8 cellular contexts compared by ENCODE assay signal in genomic region chr22:43015677-43016042, GRCh38. TPM values are rescaled to one million over a fixed set of nuclear protein-coding genes. Genes with fewer than 3 reads are reported as not detected.
DNase-seq lines count a peak whose midpoint lies in the region; ATAC-seq lines count a peak whose summit lies in the region.

No MANE protein-coding gene starts in this region.

- no peak for ATAC-seq in stimulated activated naive CD8-positive, alpha-beta T cell treated with anti-CD3 and anti-CD28 coated beads, Interleukin-15, amount 100 ng/mL, for 72 hours
- ATAC-seq in GM19397 (IDR thresholded peaks at IDR 0.05; ENCODE audit: unreplicated experiment): no peak
- ATAC-seq in HG03432 (IDR thresholded peaks at IDR 0.05; ENCODE audit: unreplicated experiment): no peak

- H3K4me3 Mint-ChIP-seq in activated T-helper 1 cell treated with anti-CD3 and anti-CD28 coated beads, Interleukin-12 subunit alpha, Interleukin-12 subunit beta, Interleukin-2, Interleukin-4 antibody, amounts not matched to agents 30 ng/mL and 10 ng/mL and 1 ng/mL, durations not matched to agents 14 hours and 24 hours and 36 hours: peak overlapping the region; percentile 89
- H3K4me3 Mint-ChIP-seq in stimulated activated naive CD8-positive, alpha-beta T cell treated with anti-CD3 and anti-CD28 coated beads, Interleukin-15, amount 100 ng/mL, for 72 hours: peak overlapping the region; percentile 98 to 99

- no peaks in the 10 kb centered on the region for H3K9me3 ChIP-seq in iPS-18c (ENCODE audit: control insufficient read depth, insufficient read depth, low read length)

- intact Hi-C loops in activated T-helper 1 cell treated with anti-CD3 and anti-CD28 coated beads, Interleukin-12 subunit alpha, Interleukin-12 subunit beta, Interleukin-2, Interleukin-4 antibody, amounts not matched to agents 30 ng/mL and 10 ng/mL and 1 ng/mL, durations not matched to agents 14 hours and 24 hours and 36 hours (cut with micrococcal nuclease): loop anchor here (1.0 kb wide), 3 partner anchors 15 to 400 kb away; partner anchors contain the start of gene ARFGAP3

- DNase-seq in NOMO-1 treated with dmso at 0.1 percent for 144 hours (lab: John Stamatoyannopoulos, UW; ENCODE audit: unreplicated experiment) (peak; percentile 24), NOMO-1 (lab: John Stamatoyannopoulos, UW; ENCODE audit: unreplicated experiment in 2 of 2) (no peak), H4 (ENCODE audit: low spot score) (no peak)
- DNase-seq in activated T-helper 1 cell treated with anti-CD3 and anti-CD28 coated beads, Interleukin-12 subunit alpha, Interleukin-12 subunit beta, Interleukin-2, Interleukin-4 antibody, amounts not matched to agents 30 ng/mL and 10 ng/mL and 1 ng/mL, durations not matched to agents 14 hours and 24 hours and 36 hours (ENCODE audit: low spot score): no peak
- DNase-seq in stimulated activated naive CD8-positive, alpha-beta T cell treated with anti-CD3 and anti-CD28 coated beads, Interleukin-15, amount 100 ng/mL, for 72 hours: no peak

- peak overlapping the region; percentile 76 for H3K27ac Mint-ChIP-seq in activated T-helper 1 cell treated with anti-CD3 and anti-CD28 coated beads, Interleukin-12 subunit alpha, Interleukin-12 subunit beta, Interleukin-2, Interleukin-4 antibody, amounts not matched to agents 30 ng/mL and 10 ng/mL and 1 ng/mL, durations not matched to agents 14 hours and 24 hours and 36 hours
- peak overlapping the region; percentile 96 for H3K27ac Mint-ChIP-seq in stimulated activated naive CD8-positive, alpha-beta T cell treated with anti-CD3 and anti-CD28 coated beads, Interleukin-15, amount 100 ng/mL, for 72 hours

- H3K36me3 Mint-ChIP-seq in activated T-helper 1 cell treated with anti-CD3 and anti-CD28 coated beads, Interleukin-12 subunit alpha, Interleukin-12 subunit beta, Interleukin-2, Interleukin-4 antibody, amounts not matched to agents 30 ng/mL and 10 ng/mL and 1 ng/mL, durations not matched to agents 14 hours and 24 hours and 36 hours (ENCODE audit: low read depth): no peaks in the 10 kb centered on the region

- no peaks in the 10 kb centered on the region for H3K9me3 Mint-ChIP-seq in activated T-helper 1 cell treated with anti-CD3 and anti-CD28 coated beads, Interleukin-12 subunit alpha, Interleukin-12 subunit beta, Interleukin-2, Interleukin-4 antibody, amounts not matched to agents 30 ng/mL and 10 ng/mL and 1 ng/mL, durations not matched to agents 14 hours and 24 hours and 36 hours
- H3K9me3 Mint-ChIP-seq in stimulated activated naive CD8-positive, alpha-beta T cell treated with anti-CD3 and anti-CD28 coated beads, Interleukin-15, amount 100 ng/mL, for 72 hours: no peaks in the 10 kb centered on the region

- H3K4me1 Mint-ChIP-seq in activated T-helper 1 cell treated with anti-CD3 and anti-CD28 coated beads, Interleukin-12 subunit alpha, Interleukin-12 subunit beta, Interleukin-2, Interleukin-4 antibody, amounts not matched to agents 30 ng/mL and 10 ng/mL and 1 ng/mL, durations not matched to agents 14 hours and 24 hours and 36 hours (ENCODE audit: low read depth): peaks cover 22% of the 10 kb centered on the region
- H3K4me1 Mint-ChIP-seq in stimulated activated naive CD8-positive, alpha-beta T cell treated with anti-CD3 and anti-CD28 coated beads, Interleukin-15, amount 100 ng/mL, for 72 hours: peaks cover 32% of the 10 kb centered on the region

- peaks cover 9% of the 10 kb centered on the region for H3K27me3 Mint-ChIP-seq in activated T-helper 1 cell treated with anti-CD3 and anti-CD28 coated beads, Interleukin-12 subunit alpha, Interleukin-12 subunit beta, Interleukin-2, Interleukin-4 antibody, amounts not matched to agents 30 ng/mL and 10 ng/mL and 1 ng/mL, durations not matched to agents 14 hours and 24 hours and 36 hours (ENCODE audit: insufficient read depth)
- H3K27me3 Mint-ChIP-seq in stimulated activated naive CD8-positive, alpha-beta T cell treated with anti-CD3 and anti-CD28 coated beads, Interleukin-15, amount 100 ng/mL, for 72 hours: no peaks in the 10 kb centered on the region

- H3K4me3 ChIP-seq in iPS-18c (ENCODE audit: insufficient read depth, low read depth, low read length): peak overlapping the region; percentile 65

RNA-seq across cellular contexts. Expression of gene PACSIN2, which starts 0.7 kb away (rescaled TPM):
- 30.5 and 31.7 TPM in 2 replicates for total RNA-seq in activated T-helper 1 cell treated with anti-CD3 and anti-CD28 coated beads, Interleukin-12 subunit alpha, Interleukin-12 subunit beta, Interleukin-2, Interleukin-4 antibody, amounts not matched to agents 30 ng/mL and 10 ng/mL and 1 ng/mL, durations not matched to agents 14 hours and 24 hours and 36 hours
- total RNA-seq in H4 (2014; rRNA removed; shearing (Covaris generic)): 52.4 and 56.9 TPM in 2 replicates
